In the genomic region with DNA sequence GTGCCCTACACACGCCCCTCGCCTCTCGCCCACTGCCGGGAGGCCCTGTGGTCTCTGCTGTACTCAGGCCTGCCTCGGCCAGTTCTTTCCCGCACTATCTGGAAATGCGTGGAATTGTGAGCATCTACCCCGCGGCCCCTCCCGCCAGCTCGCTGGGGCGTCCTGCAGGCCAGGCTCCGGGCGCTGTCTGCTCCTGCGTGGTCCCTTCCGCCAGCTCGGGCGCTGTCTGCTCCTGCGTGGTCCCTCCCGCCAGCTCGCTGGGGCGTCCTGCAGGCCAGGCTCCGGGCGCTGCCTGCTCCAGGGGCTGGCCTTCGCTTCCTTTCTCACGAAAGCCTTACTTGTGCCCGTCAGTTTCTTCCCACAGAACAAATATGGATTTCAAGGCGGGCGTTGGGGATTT, we compare ENCODE assay signal across 17 cellular contexts. TPM values are rescaled to one million over a fixed set of nuclear protein-coding genes. Genes with fewer than 3 reads are reported as not detected.
DNase-seq lines count a peak whose midpoint lies in the region; ATAC-seq and TF ChIP-seq lines count a peak whose summit lies in the region.
"Had no signal": no experiment of that assay in that cellular context is flagged by ENCODE, and none has a peak within 500 bp of the region (broad histone marks: within the 10 kb centered on the region; RNA-seq: fewer than 3 reads in every experiment).

No MANE protein-coding gene starts in this region.

- H3K4me1 ChIP-seq in RWPE2 (ENCODE audit: insufficient read depth, poor library complexity, severe bottlenecking) (no peaks in the 10 kb centered on the region), mucosa of descending colon (ENCODE audit: low read depth) (no peaks in the 10 kb centered on the region)
- H3K4me1 ChIP-seq: BE2C, Caco-2, HAP-1 had no signal

- DNase-seq in natural killer cell treated with Interleukin-12 subunit alpha and Interleukin-12 subunit beta and Interleukin-15 and Interleukin-18, amount 100 ng/mL, for 72 hours (ENCODE audit: low spot score) = peak; percentile 59
- DNase-seq in natural killer cell = no peak
- peak; percentile 47 for DNase-seq in RWPE2 (ENCODE audit: low spot score)
- DNase-seq in mucosa of descending colon = peak in 2 of 3 donors; percentile 27 to 47
- DNase-seq in COLO668 (lab: John Stamatoyannopoulos, UW; ENCODE audit: unreplicated experiment) = no peak
- no peak for DNase-seq in activated T-helper 2 cell treated with anti-CD3 and anti-CD28 coated beads, Interferon-gamma antibody, Interleukin-2, Interleukin-4, amounts not matched to agents 10 μg/mL and 5 μg/mL and 100 μg/mL, durations not matched to agents 14 hours and 24 hours and 36 hours (ENCODE audit: low spot score)
- DNase-seq: ACHN; BE2C; C1 segment of cervical spinal cord; Caco-2; CD4-positive, CD25-positive, alpha-beta regulatory T cell; CD8-positive, alpha-beta memory T cell; DMS153; DMS79; GDM1 had no signal

- H3K4me1 Mint-ChIP-seq in natural killer cell treated with Interleukin-12 subunit alpha and Interleukin-12 subunit beta and Interleukin-15 and Interleukin-18, amount 100 ng/mL, for 72 hours (ENCODE audit: low read depth in 2 of 2) = peaks cover 9 to 17% of the 10 kb centered on the region in 2 donors
- H3K4me1 Mint-ChIP-seq in natural killer cell = peaks cover 0 to 21% of the 10 kb centered on the region in 2 donors
- no peaks in the 10 kb centered on the region for H3K4me1 Mint-ChIP-seq in activated T-helper 2 cell treated with anti-CD3 and anti-CD28 coated beads, Interferon-gamma antibody, Interleukin-2, Interleukin-4, amounts not matched to agents 10 μg/mL and 5 μg/mL and 100 μg/mL, durations not matched to agents 14 hours and 24 hours and 36 hours (ENCODE audit: low read depth)

- H3K9me3 ChIP-seq in RWPE2 (ENCODE audit: severe bottlenecking) = no peaks in the 10 kb centered on the region
- H3K9me3 ChIP-seq in mucosa of descending colon = no peaks in the 10 kb centered on the region
- H3K9me3 ChIP-seq: BE2C, Caco-2, HAP-1 had no signal

- no peaks in the 10 kb centered on the region for H3K27me3 ChIP-seq in RWPE2 (ENCODE audit: insufficient read depth, poor library complexity, severe bottlenecking)
- H3K27me3 ChIP-seq: BE2C had no signal

- no peak for TF ChIP-seq CTCF in natural killer cell (IDR thresholded peaks at IDR 0.05)
- no peak for TF ChIP-seq CTCF in RWPE2 (IDR thresholded peaks at IDR 0.05; ENCODE audit: poor library complexity, severe bottlenecking)
- TF ChIP-seq CTCF in mucosa of descending colon (IDR thresholded peaks at IDR 0.05) = no peak

- no peak overlapping the region for H3K4me3 ChIP-seq in RWPE2 (ENCODE audit: severe bottlenecking)
- H3K4me3 ChIP-seq in mucosa of descending colon = no peak overlapping the region
- H3K4me3 ChIP-seq: HAP-1 had no signal

- H3K27me3 Mint-ChIP-seq in natural killer cell treated with Interleukin-12 subunit alpha and Interleukin-12 subunit beta and Interleukin-15 and Interleukin-18, amount 100 ng/mL, for 72 hours = no peaks in the 10 kb centered on the region
- no peaks in the 10 kb centered on the region for H3K27me3 Mint-ChIP-seq in natural killer cell (ENCODE audit: low read depth in 2 of 2)
- H3K27me3 Mint-ChIP-seq in activated T-helper 2 cell treated with anti-CD3 and anti-CD28 coated beads, Interferon-gamma antibody, Interleukin-2, Interleukin-4, amounts not matched to agents 10 μg/mL and 5 μg/mL and 100 μg/mL, durations not matched to agents 14 hours and 24 hours and 36 hours (ENCODE audit: low read depth) = no peaks in the 10 kb centered on the region
- H3K27me3 Mint-ChIP-seq: CD4-positive, CD25-positive, alpha-beta regulatory T cell had no signal

- H3K27ac Mint-ChIP-seq in natural killer cell treated with Interleukin-12 subunit alpha and Interleukin-12 subunit beta and Interleukin-15 and Interleukin-18, amount 100 ng/mL, for 72 hours = no peak overlapping the region
- H3K27ac Mint-ChIP-seq in natural killer cell = no peak overlapping the region
- H3K27ac Mint-ChIP-seq in activated T-helper 2 cell treated with anti-CD3 and anti-CD28 coated beads, Interferon-gamma antibody, Interleukin-2, Interleukin-4, amounts not matched to agents 10 μg/mL and 5 μg/mL and 100 μg/mL, durations not matched to agents 14 hours and 24 hours and 36 hours = no peak overlapping the region
- H3K27ac Mint-ChIP-seq: CD4-positive, CD25-positive, alpha-beta regulatory T cell had no signal

- no peak for ATAC-seq in natural killer cell treated with Interleukin-12 subunit alpha and Interleukin-12 subunit beta and Interleukin-15 and Interleukin-18, amount 100 ng/mL, for 72 hours
- ATAC-seq in natural killer cell (no peak), RWPE2 (ENCODE audit: low read depth) (no peak), mucosa of descending colon (no peak), GM19023 (IDR thresholded peaks at IDR 0.05; ENCODE audit: unreplicated experiment) (no peak)

- H3K36me3 Mint-ChIP-seq in natural killer cell treated with Interleukin-12 subunit alpha and Interleukin-12 subunit beta and Interleukin-15 and Interleukin-18, amount 100 ng/mL, for 72 hours = peaks cover 18% of the 10 kb centered on the region
- peaks cover 6% of the 10 kb centered on the region for H3K36me3 Mint-ChIP-seq in natural killer cell
- H3K36me3 Mint-ChIP-seq in activated T-helper 2 cell treated with anti-CD3 and anti-CD28 coated beads, Interferon-gamma antibody, Interleukin-2, Interleukin-4, amounts not matched to agents 10 μg/mL and 5 μg/mL and 100 μg/mL, durations not matched to agents 14 hours and 24 hours and 36 hours (ENCODE audit: low read depth) = peaks cover 56% of the 10 kb centered on the region

- H3K4me3 Mint-ChIP-seq in natural killer cell treated with Interleukin-12 subunit alpha and Interleukin-12 subunit beta and Interleukin-15 and Interleukin-18, amount 100 ng/mL, for 72 hours = no peak overlapping the region
- H3K4me3 Mint-ChIP-seq in natural killer cell = no peak overlapping the region
- no peak overlapping the region for H3K4me3 Mint-ChIP-seq in activated T-helper 2 cell treated with anti-CD3 and anti-CD28 coated beads, Interferon-gamma antibody, Interleukin-2, Interleukin-4, amounts not matched to agents 10 μg/mL and 5 μg/mL and 100 μg/mL, durations not matched to agents 14 hours and 24 hours and 36 hours (ENCODE audit: low read depth)
- H3K4me3 Mint-ChIP-seq: CD4-positive, CD25-positive, alpha-beta regulatory T cell; CD8-positive, alpha-beta memory T cell had no signal

- peaks cover 60% of the 10 kb centered on the region for H3K36me3 ChIP-seq in RWPE2 (ENCODE audit: low read depth)
- peaks cover 15% of the 10 kb centered on the region for H3K36me3 ChIP-seq in mucosa of descending colon (ENCODE audit: low read depth)

- H3K9me3 Mint-ChIP-seq in natural killer cell treated with Interleukin-12 subunit alpha and Interleukin-12 subunit beta and Interleukin-15 and Interleukin-18, amount 100 ng/mL, for 72 hours = no peaks in the 10 kb centered on the region
- no peaks in the 10 kb centered on the region for H3K9me3 Mint-ChIP-seq in natural killer cell
- H3K9me3 Mint-ChIP-seq in activated T-helper 2 cell treated with anti-CD3 and anti-CD28 coated beads, Interferon-gamma antibody, Interleukin-2, Interleukin-4, amounts not matched to agents 10 μg/mL and 5 μg/mL and 100 μg/mL, durations not matched to agents 14 hours and 24 hours and 36 hours = no peaks in the 10 kb centered on the region
- H3K9me3 Mint-ChIP-seq: CD4-positive, CD25-positive, alpha-beta regulatory T cell had no signal

- intact Hi-C loops in natural killer cell (cut with micrococcal nuclease) = no loop called here
- intact Hi-C loops in mucosa of descending colon (cut with DNase I, micrococcal nuclease) = no loop called here
- intact Hi-C loops in activated T-helper 2 cell treated with anti-CD3 and anti-CD28 coated beads, Interferon-gamma antibody, Interleukin-2, Interleukin-4, amounts not matched to agents 10 μg/mL and 5 μg/mL and 100 μg/mL, durations not matched to agents 14 hours and 24 hours and 36 hours (cut with micrococcal nuclease) = no loop called here

- H3K27ac ChIP-seq in RWPE2 (ENCODE audit: poor library complexity, severe bottlenecking) = no peak overlapping the region

RNA-seq across cellular contexts. Expression of a gene that starts 14.9 kb away (rescaled TPM):
- 10 to 100 TPM; 42.8 to 44.5 TPM for total RNA-seq in natural killer cell treated with Interleukin-12 subunit alpha and Interleukin-12 subunit beta and Interleukin-15 and Interleukin-18, amount 100 ng/mL, for 72 hours
- total RNA-seq in natural killer cell = 10 to 100 TPM; 69.3 to 81.6 (median 73.2) TPM
- total RNA-seq in mucosa of descending colon = 10 to 100 TPM; 36.9 to 48.8 (median 48.2) TPM
- 32.2 and 35.9 TPM in 2 replicates for total RNA-seq in activated T-helper 2 cell treated with anti-CD3 and anti-CD28 coated beads, Interferon-gamma antibody, Interleukin-2, Interleukin-4, amounts not matched to agents 10 μg/mL and 5 μg/mL and 100 μg/mL, durations not matched to agents 14 hours and 24 hours and 36 hours

RNA-seq across cellular contexts. Expression of a gene that starts 59.0 kb away (rescaled TPM):
- total RNA-seq in natural killer cell treated with Interleukin-12 subunit alpha and Interleukin-12 subunit beta and Interleukin-15 and Interleukin-18, amount 100 ng/mL, for 72 hours = 10 to 100 TPM; 34.3 to 50.4 TPM
- total RNA-seq in natural killer cell = 10 to 100 TPM; 40.2 to 63.5 (median 48.0) TPM
- total RNA-seq in mucosa of descending colon = 100 to 1,000 TPM; 151 to 179 (median 164) TPM
- 87.7 TPM in 2 replicates for total RNA-seq in activated T-helper 2 cell treated with anti-CD3 and anti-CD28 coated beads, Interferon-gamma antibody, Interleukin-2, Interleukin-4, amounts not matched to agents 10 μg/mL and 5 μg/mL and 100 μg/mL, durations not matched to agents 14 hours and 24 hours and 36 hours

Comparison
In these comparisons a context has a peak if more than half of its experiments do, and no peak if none do; other contexts are left out.
1. DNase-seq: peak in natural killer cell treated with Interleukin-12 subunit alpha and Interleukin-12 subunit beta and Interleukin-15 and Interleukin-18, amount 100 ng/mL, for 72 hours (single experiment), RWPE2 (single experiment) and mucosa of descending colon (2 of 3); none in natural killer cell (single experiment), COLO668 (single experiment) and activated T-helper 2 cell treated with anti-CD3 and anti-CD28 coated beads, Interferon-gamma antibody, Interleukin-2, Interleukin-4, amounts not matched to agents 10 μg/mL and 5 μg/mL and 100 μg/mL, durations not matched to agents 14 hours and 24 hours and 36 hours (single experiment).